In the genomic region with DNA sequence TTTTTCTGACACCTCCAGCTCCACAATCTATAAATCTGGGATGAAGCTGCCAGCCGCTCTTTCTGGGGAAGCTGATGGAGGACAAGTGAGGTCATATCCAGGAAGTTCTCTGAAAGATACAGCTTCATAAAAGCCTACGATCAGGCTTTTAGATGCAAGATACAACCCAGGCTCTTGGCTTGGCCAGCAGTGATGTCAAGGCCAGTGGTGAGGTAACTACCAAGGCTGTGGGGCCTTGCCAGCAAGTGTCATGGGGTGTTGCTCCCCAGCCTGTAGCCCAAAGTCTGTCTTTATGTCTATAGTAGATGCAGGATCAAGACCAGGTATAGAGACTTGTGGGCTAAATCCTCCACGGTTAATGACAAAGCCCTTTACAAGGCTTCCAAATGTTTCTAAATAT, we compare ENCODE assay signal across 18 cellular contexts.
DNase-seq lines count a peak whose midpoint lies in the region; ATAC-seq and TF ChIP-seq lines count a peak whose summit lies in the region.
"Had no signal": no experiment of that assay in that cellular context is flagged by ENCODE, and none has a peak within 500 bp of the region (broad histone marks: within the 10 kb centered on the region; RNA-seq: fewer than 3 reads in every experiment).

No MANE protein-coding gene starts in this region.

- H3K9me3 ChIP-seq in left ventricle myocardium inferior (replicated peaks), result no peaks in the 10 kb centered on the region
- no peaks in the 10 kb centered on the region for H3K9me3 ChIP-seq in uterus
- H3K9me3 ChIP-seq: A549, Caco-2 had no signal

- H3K36me3 ChIP-seq in left ventricle myocardium inferior (no peaks in the 10 kb centered on the region), uterus (no peaks in the 10 kb centered on the region)
- H3K36me3 ChIP-seq: BLaER1 treated with 17β-estradiol and CSF1 and Interleukin-3, amounts not matched to agents 10 nM and 100 nM had no signal

- TF ChIP-seq CTCF in left ventricle myocardium inferior (IDR thresholded peaks at IDR 0.05; ENCODE audit: borderline replicate concordance), result no peak
- TF ChIP-seq CTCF in uterus (IDR thresholded peaks at IDR 0.05), result no peak

- no peaks in the 10 kb centered on the region for H3K4me1 ChIP-seq in left ventricle myocardium inferior
- H3K4me1 ChIP-seq in uterus, result no peaks in the 10 kb centered on the region
- H3K4me1 ChIP-seq: A549, Caco-2 had no signal

- H3K27ac ChIP-seq in left ventricle myocardium inferior (replicated peaks) (no peak overlapping the region), uterus (no peak overlapping the region)
- H3K27ac ChIP-seq: 22Rv1; A549; BLaER1 treated with 17β-estradiol and CSF1 and Interleukin-3, amounts not matched to agents 10 nM and 100 nM; C4-2B had no signal

- no peaks in the 10 kb centered on the region for H3K27me3 ChIP-seq in left ventricle myocardium inferior (ENCODE audit: low read depth)
- H3K27me3 ChIP-seq in uterus, result no peaks in the 10 kb centered on the region
- H3K27me3 ChIP-seq: BLaER1 treated with 17β-estradiol and CSF1 and Interleukin-3, amounts not matched to agents 10 nM and 100 nM had no signal

- TF ChIP-seq POLR2A in uterus (IDR thresholded peaks at IDR 0.05), result no peak

- H3K36me3 Mint-ChIP-seq in activated T-helper 17 cell treated with anti-CD3 and anti-CD28 coated beads, Interleukin-2, amount 50 U/mL, for 72 hours (ENCODE audit: low read depth), result no peaks in the 10 kb centered on the region
- H3K36me3 Mint-ChIP-seq: CD8-positive, alpha-beta T cell had no signal

- DNase-seq in Right ventricle myocardium inferior (ENCODE audit: missing footprints) (no peak), left cardiac atrium (no peak), left ventricle myocardium superior (peak; percentile 45), left ventricle myocardium inferior (no peak), uterus (peak; percentile 56 to 62)
- DNase-seq: AML-193; Caco-2; Calu3; CD4-positive, alpha-beta T cell; CD8-positive, alpha-beta T cell; DMS79 treated with DMSO at 0.1 percent for 48 hours; GF-D8 had no signal

- ATAC-seq in Right ventricle myocardium inferior, result peak; percentile 51
- ATAC-seq in left cardiac atrium, result no peak
- peak; percentile 60 for ATAC-seq in left ventricle myocardium superior
- ATAC-seq in activated T-helper 17 cell treated with anti-CD3 and anti-CD28 coated beads, Interleukin-2, amount 50 U/mL, for 72 hours (replicated peaks), result no peak
- ATAC-seq: A549; CD8-positive, alpha-beta T cell had no signal

- intact Hi-C loops in Right ventricle myocardium inferior (cut with DNase I) (no loop called here), left cardiac atrium (cut with DNase I) (no loop called here), left ventricle myocardium superior (cut with micrococcal nuclease) (no loop called here), left ventricle myocardium inferior (cut with micrococcal nuclease) (no loop called here), uterus (cut with DNase I; ENCODE audit: low total_unique reads) (no loop called here)

- H3K27me3 Mint-ChIP-seq in activated T-helper 17 cell treated with anti-CD3 and anti-CD28 coated beads, Interleukin-2, amount 50 U/mL, for 72 hours, result no peaks in the 10 kb centered on the region
- H3K27me3 Mint-ChIP-seq: CD4-positive, alpha-beta T cell had no signal

- no peak overlapping the region for H3K4me3 ChIP-seq in left ventricle myocardium inferior
- H3K4me3 ChIP-seq in uterus, result no peak overlapping the region
- H3K4me3 ChIP-seq: A549; BLaER1 treated with 17β-estradiol and CSF1 and Interleukin-3, amounts not matched to agents 10 nM and 100 nM had no signal

- H3K4me3 Mint-ChIP-seq in activated T-helper 17 cell treated with anti-CD3 and anti-CD28 coated beads, Interleukin-2, amount 50 U/mL, for 72 hours, result no peak overlapping the region
- H3K4me3 Mint-ChIP-seq: B cell; CD4-positive, alpha-beta T cell; CD8-positive, alpha-beta T cell had no signal

- no peak overlapping the region for H3K27ac Mint-ChIP-seq in activated T-helper 17 cell treated with anti-CD3 and anti-CD28 coated beads, Interleukin-2, amount 50 U/mL, for 72 hours
- H3K27ac Mint-ChIP-seq: B cell; CD4-positive, alpha-beta T cell; CD8-positive, alpha-beta T cell had no signal

- no peaks in the 10 kb centered on the region for H3K4me1 Mint-ChIP-seq in activated T-helper 17 cell treated with anti-CD3 and anti-CD28 coated beads, Interleukin-2, amount 50 U/mL, for 72 hours
- H3K4me1 Mint-ChIP-seq: B cell had no signal

- H3K9me3 Mint-ChIP-seq in activated T-helper 17 cell treated with anti-CD3 and anti-CD28 coated beads, Interleukin-2, amount 50 U/mL, for 72 hours, result no peaks in the 10 kb centered on the region
- H3K9me3 Mint-ChIP-seq: CD4-positive, alpha-beta T cell; CD8-positive, alpha-beta T cell had no signal

Comparison
In these comparisons a context has a peak if more than half of its experiments do, and no peak if none do; other contexts are left out.
1. ATAC-seq: peak in Right ventricle myocardium inferior (single experiment) and left ventricle myocardium superior (single experiment); none in left cardiac atrium (0 of 2) and activated T-helper 17 cell treated with anti-CD3 and anti-CD28 coated beads, Interleukin-2, amount 50 U/mL, for 72 hours (single experiment).
2. DNase-seq: peak in left ventricle myocardium superior (single experiment) and uterus (2 of 2); none in Right ventricle myocardium inferior (single experiment), left cardiac atrium (single experiment) and left ventricle myocardium inferior (single experiment).